In genomic region chr14:86521032-86521730, GRCh38 we compare ENCODE assay signal across 26 cellular contexts.
A peak's percentile ranks its signal among the peaks of the same experiment; 100 is the strongest.
DNase-seq lines count a peak whose midpoint lies in the region; ATAC-seq and TF ChIP-seq lines count a peak whose summit lies in the region.
"Had no signal": no experiment of that assay in that cellular context is flagged by ENCODE, and none has a peak within 500 bp of the region (broad histone marks: within the 10 kb centered on the region; RNA-seq: fewer than 3 reads in every experiment).

No MANE protein-coding gene starts in this region.

- no peaks in the 10 kb centered on the region for H3K9me3 Mint-ChIP-seq in nephron
- no peaks in the 10 kb centered on the region for H3K9me3 Mint-ChIP-seq in activated naive CD8-positive, alpha-beta T cell treated with anti-CD3 and anti-CD28 coated beads, Interleukin-2, amount 50 U/mL, for 24 hours
- H3K9me3 Mint-ChIP-seq: GM23338 had no signal

- no peaks in the 10 kb centered on the region for H3K9me3 ChIP-seq in SK-N-MC (ENCODE audit: low read depth, low read length)
- no peaks in the 10 kb centered on the region for H3K9me3 ChIP-seq in upper lobe of right lung
- H3K9me3 ChIP-seq: HAP-1, MG63 had no signal

- H3K27ac Mint-ChIP-seq in nephron, result peak overlapping the region; percentile 86 to 96 (median 91)
- H3K27ac Mint-ChIP-seq in activated naive CD8-positive, alpha-beta T cell treated with anti-CD3 and anti-CD28 coated beads, Interleukin-2, amount 50 U/mL, for 24 hours, result no peak overlapping the region
- H3K27ac Mint-ChIP-seq: GM23338 had no signal

- H3K4me1 Mint-ChIP-seq in nephron, result peaks cover 47% of the 10 kb centered on the region
- no peaks in the 10 kb centered on the region for H3K4me1 Mint-ChIP-seq in activated naive CD8-positive, alpha-beta T cell treated with anti-CD3 and anti-CD28 coated beads, Interleukin-2, amount 50 U/mL, for 24 hours
- H3K4me1 Mint-ChIP-seq: CD8-positive, alpha-beta memory T cell; GM23338 had no signal

- ATAC-seq in upper lobe of right lung (peak; percentile 17), HG03520 (IDR thresholded peaks at IDR 0.05; ENCODE audit: unreplicated experiment) (no peak)
- ATAC-seq in activated naive CD8-positive, alpha-beta T cell treated with anti-CD3 and anti-CD28 coated beads, Interleukin-2, amount 50 U/mL, for 24 hours, result no peak
- ATAC-seq: GM23338, HepG2, K562, Panc1, SK-N-SH treated with all-trans-retinoic acid at 6 μM for 48 hours had no signal

- H3K36me3 ChIP-seq in SK-N-MC (ENCODE audit: insufficient read depth, low read length), result no peaks in the 10 kb centered on the region
- H3K36me3 ChIP-seq in upper lobe of right lung, result no peaks in the 10 kb centered on the region
- H3K36me3 ChIP-seq: HAP-1, MG63 had no signal

- H3K27ac ChIP-seq in SK-N-MC, result peak overlapping the region; percentile 69
- H3K27ac ChIP-seq in upper lobe of right lung, result no peak overlapping the region
- H3K27ac ChIP-seq: C4-2B, HL-60 had no signal

- no peaks in the 10 kb centered on the region for H3K4me1 ChIP-seq in upper lobe of right lung
- H3K4me1 ChIP-seq: HAP-1 had no signal

- no peaks in the 10 kb centered on the region for H3K27me3 Mint-ChIP-seq in nephron (ENCODE audit: low read depth)
- H3K27me3 Mint-ChIP-seq in activated naive CD8-positive, alpha-beta T cell treated with anti-CD3 and anti-CD28 coated beads, Interleukin-2, amount 50 U/mL, for 24 hours, result no peaks in the 10 kb centered on the region
- H3K27me3 Mint-ChIP-seq: CD8-positive, alpha-beta memory T cell had no signal

- no peaks in the 10 kb centered on the region for H3K27me3 ChIP-seq in upper lobe of right lung
- H3K27me3 ChIP-seq: MG63 had no signal

- H3K36me3 Mint-ChIP-seq in nephron (ENCODE audit: low read depth), result peaks cover 1% of the 10 kb centered on the region
- H3K36me3 Mint-ChIP-seq in activated naive CD8-positive, alpha-beta T cell treated with anti-CD3 and anti-CD28 coated beads, Interleukin-2, amount 50 U/mL, for 24 hours (ENCODE audit: low read depth), result no peaks in the 10 kb centered on the region
- H3K36me3 Mint-ChIP-seq: CD8-positive, alpha-beta memory T cell had no signal

- H3K9ac ChIP-seq in SK-N-MC (ENCODE audit: insufficient read length), result no peak overlapping the region

- DNase-seq in NCI-H146 (lab: John Stamatoyannopoulos, UW) (peak; percentile 16), NCI-H146 treated with DMSO at 0.1 percent for 48 hours (lab: John Stamatoyannopoulos, UW; ENCODE audit: unreplicated experiment) (no peak), SK-N-MC (ENCODE audit: low read depth, low spot score) (no peak), upper lobe of right lung (no peak)
- no peak for DNase-seq in activated naive CD8-positive, alpha-beta T cell treated with anti-CD3 and anti-CD28 coated beads, Interleukin-2, amount 50 U/mL, for 24 hours
- no peak for DNase-seq in activated naive CD4-positive, alpha-beta T cell treated with anti-CD3 and anti-CD28 coated beads, Interleukin-2, amount 50 U/mL, for 16 hours
- DNase-seq: CD8-positive, alpha-beta memory T cell; GDM1; MG63; NCI-H1048; NCI-H1694 treated with DMSO at 0.1 percent for 48 hours; NCI-H2081 treated with DMSO at 0.1 percent for 48 hours; NCI-H2171 treated with DMSO at 0.1 percent for 48 hours; NCI-H526 treated with DMSO at 0.1 percent for 48 hours; NK-92 treated with Interleukin-12 subunit alpha and Interleukin-12 subunit beta, amount 100 ng/mL, for 24 hours; SIG-M5 had no signal

- TF ChIP-seq CTCF in nephron (IDR thresholded peaks at IDR 0.05; ENCODE audit: unreplicated experiment in 3 of 3) (no peak), upper lobe of right lung (IDR thresholded peaks at IDR 0.05) (no peak)

- H3K4me3 ChIP-seq in SK-N-MC (no peak overlapping the region), upper lobe of right lung (no peak overlapping the region)
- H3K4me3 ChIP-seq: GM23338, HAP-1, K562, MG63 had no signal

- intact Hi-C loops in upper lobe of right lung (cut with DNase I), result no loop called here

- H3K4me3 Mint-ChIP-seq in nephron, result no peak overlapping the region
- H3K4me3 Mint-ChIP-seq in activated naive CD8-positive, alpha-beta T cell treated with anti-CD3 and anti-CD28 coated beads, Interleukin-2, amount 50 U/mL, for 24 hours, result no peak overlapping the region
- H3K4me3 Mint-ChIP-seq: CD8-positive, alpha-beta memory T cell; GM23338 had no signal
